Comparison of ENCODE assay signal across 1 cellular context in the genomic region with DNA sequence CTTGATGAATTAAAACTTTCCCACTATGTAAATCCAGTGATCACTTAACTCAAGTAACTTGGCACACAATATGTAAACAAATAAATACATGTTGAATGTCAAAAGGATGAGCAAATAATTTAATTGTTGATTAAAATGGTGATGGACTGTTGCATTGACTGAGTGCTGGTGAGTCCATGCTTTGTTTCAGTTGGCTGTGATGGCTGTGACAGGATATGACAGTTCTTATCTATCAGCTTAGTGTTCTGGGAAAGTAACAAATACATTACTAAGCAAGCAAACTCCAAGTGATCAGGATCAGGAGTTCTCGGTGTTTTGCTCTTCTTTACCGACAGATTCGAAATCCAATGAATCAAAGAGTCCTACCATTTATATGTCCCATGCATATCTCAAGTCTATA.
TF ChIP-seq lines count a peak whose summit lies in the region.

No MANE protein-coding gene starts in this region.

TF ChIP-seq in HepG2, 621 proteins besides CTCF, POLR2A, EP300 and RAD21:
- TF ChIP-seq MTF1 (CRISPR knock-in tag; IDR thresholded peaks at IDR 0.05) = no peak
- no peak for TF ChIP-seq NFATC3 (CRISPR knock-in tag; IDR thresholded peaks at IDR 0.05)
